Comparison of ENCODE assay signal across 1 cellular context in genomic region chr11:111349191-111349695, GRCh38.
TF ChIP-seq lines count a peak whose summit lies in the region.

No MANE protein-coding gene starts in this region.

TF ChIP-seq in GM12878, 131 proteins besides CTCF, POLR2A, EP300 and RAD21 (continued from another document and continues in another):
- TF ChIP-seq IRF3 (IDR thresholded peaks at IDR 0.05) (no peak), NR2C2 (IDR thresholded peaks at IDR 0.05; ENCODE audit: borderline replicate concordance, control insufficient read depth, insufficient read length, low read depth) (no peak), MYB (IDR thresholded peaks at IDR 0.05; ENCODE audit: borderline replicate concordance, low read depth, low read length) (no peak), KAT2A (conservative IDR thresholded peaks at IDR 0.05; ENCODE audit: control insufficient read depth, low read depth, low read length) (no peak), FOXK2 (IDR thresholded peaks at IDR 0.05) (no peak), ZNF217 (IDR thresholded peaks at IDR 0.05) (no peak), CREM (IDR thresholded peaks at IDR 0.05; ENCODE audit: low read depth) (no peak), SP1 (IDR thresholded peaks at IDR 0.05; ENCODE audit: low read depth, low read length) (no peak), USF2 (IDR thresholded peaks at IDR 0.05; ENCODE audit: borderline replicate concordance, low read depth, low read length) (no peak), MTA2 (IDR thresholded peaks at IDR 0.05; ENCODE audit: low read depth) (peak; percentile 69; the same call in 1 of the 2 replicates), SMAD5 (IDR thresholded peaks at IDR 0.05; ENCODE audit: low read depth) (no peak), IKZF1 (conservative IDR thresholded peaks at IDR 0.05) (peak; percentile 27; the same call in 1 of the 2 replicates), CBX3 (IDR thresholded peaks at IDR 0.05; ENCODE audit: borderline replicate concordance, low read depth) (no peak), SMC3 (IDR thresholded peaks at IDR 0.05; ENCODE audit: borderline replicate concordance, low read length) (no peak), KDM1A (IDR thresholded peaks at IDR 0.05; ENCODE audit: borderline replicate concordance) (no peak), CHD1 (IDR thresholded peaks at IDR 0.05; ENCODE audit: low read depth, low read length) (no peak), EZH2 (IDR thresholded peaks at IDR 0.05; ENCODE audit: borderline replicate concordance, control insufficient read depth, low read depth, low read length) (no peak), MXI1 (IDR thresholded peaks at IDR 0.05; ENCODE audit: low read depth, low read length) (no peak), ZBTB33 (IDR thresholded peaks at IDR 0.05) (no peak), EGR1 (IDR thresholded peaks at IDR 0.05; ENCODE audit: borderline replicate concordance in 1 of 2, low read depth in 2 of 2, low read length in 2 of 2) (no peak), ESRRA (IDR thresholded peaks at IDR 0.05; ENCODE audit: low read length) (no peak), PAX5 (IDR thresholded peaks at IDR 0.05; ENCODE audit: borderline replicate concordance, low read depth, low read length) (no peak), E4F1 (IDR thresholded peaks at IDR 0.05; ENCODE audit: borderline replicate concordance, partially characterized antibody) (no peak), ETV6 (conservative IDR thresholded peaks at IDR 0.05 in 1 of 2, IDR thresholded peaks at IDR 0.05 in 1 of 2; ENCODE audit: borderline replicate concordance in 1 of 2, low read depth in 1 of 2) (no peak), SMAD1 (IDR thresholded peaks at IDR 0.05; ENCODE audit: low read depth, partially characterized antibody) (no peak), IRF4 (IDR thresholded peaks at IDR 0.05; ENCODE audit: low read depth, low read length) (no peak), ZNF622 (IDR thresholded peaks at IDR 0.05) (no peak), HSF1 (IDR thresholded peaks at IDR 0.05; ENCODE audit: low read depth, low read length) (no peak), ZNF274 (IDR thresholded peaks at IDR 0.05; ENCODE audit: insufficient read depth, insufficient read length) (no peak), TCF12 (IDR thresholded peaks at IDR 0.05; ENCODE audit: low read depth, low read length) (no peak), ZNF384 (IDR thresholded peaks at IDR 0.05; ENCODE audit: borderline replicate concordance, low read depth, low read length) (no peak), PML (IDR thresholded peaks at IDR 0.05; ENCODE audit: low read length) (no peak), ZNF207 (IDR thresholded peaks at IDR 0.05; ENCODE audit: borderline replicate concordance) (no peak), BRCA1 (IDR thresholded peaks at IDR 0.05; ENCODE audit: low read depth, low read length) (no peak), POU2F2 (IDR thresholded peaks at IDR 0.05; ENCODE audit: borderline replicate concordance, low read depth, low read length) (0 out of 3 replicates have a peak, but pooled peaks have one; percentile 5), JUND (IDR thresholded peaks at IDR 0.05; ENCODE audit: low read depth, low read length) (no peak)
- TF ChIP-seq, protein P1, sequence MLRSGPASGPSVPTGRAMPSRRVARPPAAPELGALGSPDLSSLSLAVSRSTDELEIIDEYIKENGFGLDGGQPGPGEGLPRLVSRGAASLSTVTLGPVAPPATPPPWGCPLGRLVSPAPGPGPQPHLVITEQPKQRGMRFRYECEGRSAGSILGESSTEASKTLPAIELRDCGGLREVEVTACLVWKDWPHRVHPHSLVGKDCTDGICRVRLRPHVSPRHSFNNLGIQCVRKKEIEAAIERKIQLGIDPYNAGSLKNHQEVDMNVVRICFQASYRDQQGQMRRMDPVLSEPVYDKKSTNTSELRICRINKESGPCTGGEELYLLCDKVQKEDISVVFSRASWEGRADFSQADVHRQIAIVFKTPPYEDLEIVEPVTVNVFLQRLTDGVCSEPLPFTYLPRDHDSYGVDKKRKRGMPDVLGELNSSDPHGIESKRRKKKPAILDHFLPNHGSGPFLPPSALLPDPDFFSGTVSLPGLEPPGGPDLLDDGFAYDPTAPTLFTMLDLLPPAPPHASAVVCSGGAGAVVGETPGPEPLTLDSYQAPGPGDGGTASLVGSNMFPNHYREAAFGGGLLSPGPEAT (IDR thresholded peaks at IDR 0.05; ENCODE audit: low read depth): no peak
- TF ChIP-seq, protein P2, sequence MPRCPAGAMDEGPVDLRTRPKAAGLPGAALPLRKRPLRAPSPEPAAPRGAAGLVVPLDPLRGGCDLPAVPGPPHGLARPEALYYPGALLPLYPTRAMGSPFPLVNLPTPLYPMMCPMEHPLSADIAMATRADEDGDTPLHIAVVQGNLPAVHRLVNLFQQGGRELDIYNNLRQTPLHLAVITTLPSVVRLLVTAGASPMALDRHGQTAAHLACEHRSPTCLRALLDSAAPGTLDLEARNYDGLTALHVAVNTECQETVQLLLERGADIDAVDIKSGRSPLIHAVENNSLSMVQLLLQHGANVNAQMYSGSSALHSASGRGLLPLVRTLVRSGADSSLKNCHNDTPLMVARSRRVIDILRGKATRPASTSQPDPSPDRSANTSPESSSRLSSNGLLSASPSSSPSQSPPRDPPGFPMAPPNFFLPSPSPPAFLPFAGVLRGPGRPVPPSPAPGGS (IDR thresholded peaks at IDR 0.05; ENCODE audit: borderline replicate concordance, insufficient read depth, low read depth, low read length, poor library complexity, severe bottlenecking): no peak
- TF ChIP-seq, protein P3, sequence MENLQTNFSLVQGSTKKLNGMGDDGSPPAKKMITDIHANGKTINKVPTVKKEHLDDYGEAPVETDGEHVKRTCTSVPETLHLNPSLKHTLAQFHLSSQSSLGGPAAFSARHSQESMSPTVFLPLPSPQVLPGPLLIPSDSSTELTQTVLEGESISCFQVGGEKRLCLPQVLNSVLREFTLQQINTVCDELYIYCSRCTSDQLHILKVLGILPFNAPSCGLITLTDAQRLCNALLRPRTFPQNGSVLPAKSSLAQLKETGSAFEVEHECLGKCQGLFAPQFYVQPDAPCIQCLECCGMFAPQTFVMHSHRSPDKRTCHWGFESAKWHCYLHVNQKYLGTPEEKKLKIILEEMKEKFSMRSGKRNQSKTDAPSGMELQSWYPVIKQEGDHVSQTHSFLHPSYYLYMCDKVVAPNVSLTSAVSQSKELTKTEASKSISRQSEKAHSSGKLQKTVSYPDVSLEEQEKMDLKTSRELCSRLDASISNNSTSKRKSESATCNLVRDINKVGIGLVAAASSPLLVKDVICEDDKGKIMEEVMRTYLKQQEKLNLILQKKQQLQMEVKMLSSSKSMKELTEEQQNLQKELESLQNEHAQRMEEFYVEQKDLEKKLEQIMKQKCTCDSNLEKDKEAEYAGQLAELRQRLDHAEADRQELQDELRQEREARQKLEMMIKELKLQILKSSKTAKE (IDR thresholded peaks at IDR 0.05; ENCODE audit: low read depth, poor library complexity, severe bottlenecking): no peak
- TF ChIP-seq, protein P4, sequence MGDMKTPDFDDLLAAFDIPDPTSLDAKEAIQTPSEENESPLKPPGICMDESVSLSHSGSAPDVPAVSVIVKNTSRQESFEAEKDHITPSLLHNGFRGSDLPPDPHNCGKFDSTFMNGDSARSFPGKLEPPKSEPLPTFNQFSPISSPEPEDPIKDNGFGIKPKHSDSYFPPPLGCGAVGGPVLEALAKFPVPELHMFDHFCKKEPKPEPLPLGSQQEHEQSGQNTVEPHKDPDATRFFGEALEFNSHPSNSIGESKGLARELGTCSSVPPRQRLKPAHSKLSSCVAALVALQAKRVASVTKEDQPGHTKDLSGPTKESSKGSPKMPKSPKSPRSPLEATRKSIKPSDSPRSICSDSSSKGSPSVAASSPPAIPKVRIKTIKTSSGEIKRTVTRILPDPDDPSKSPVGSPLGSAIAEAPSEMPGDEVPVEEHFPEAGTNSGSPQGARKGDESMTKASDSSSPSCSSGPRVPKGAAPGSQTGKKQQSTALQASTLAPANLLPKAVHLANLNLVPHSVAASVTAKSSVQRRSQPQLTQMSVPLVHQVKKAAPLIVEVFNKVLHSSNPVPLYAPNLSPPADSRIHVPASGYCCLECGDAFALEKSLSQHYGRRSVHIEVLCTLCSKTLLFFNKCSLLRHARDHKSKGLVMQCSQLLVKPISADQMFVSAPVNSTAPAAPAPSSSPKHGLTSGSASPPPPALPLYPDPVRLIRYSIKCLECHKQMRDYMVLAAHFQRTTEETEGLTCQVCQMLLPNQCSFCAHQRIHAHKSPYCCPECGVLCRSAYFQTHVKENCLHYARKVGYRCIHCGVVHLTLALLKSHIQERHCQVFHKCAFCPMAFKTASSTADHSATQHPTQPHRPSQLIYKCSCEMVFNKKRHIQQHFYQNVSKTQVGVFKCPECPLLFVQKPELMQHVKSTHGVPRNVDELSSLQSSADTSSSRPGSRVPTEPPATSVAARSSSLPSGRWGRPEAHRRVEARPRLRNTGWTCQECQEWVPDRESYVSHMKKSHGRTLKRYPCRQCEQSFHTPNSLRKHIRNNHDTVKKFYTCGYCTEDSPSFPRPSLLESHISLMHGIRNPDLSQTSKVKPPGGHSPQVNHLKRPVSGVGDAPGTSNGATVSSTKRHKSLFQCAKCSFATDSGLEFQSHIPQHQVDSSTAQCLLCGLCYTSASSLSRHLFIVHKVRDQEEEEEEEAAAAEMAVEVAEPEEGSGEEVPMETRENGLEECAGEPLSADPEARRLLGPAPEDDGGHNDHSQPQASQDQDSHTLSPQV (IDR thresholded peaks at IDR 0.05): no peak
